14 cellular contexts compared by ENCODE assay signal in genomic region chr17:28193241-28193640, GRCh38.
DNase-seq lines count a peak whose midpoint lies in the region; ATAC-seq and TF ChIP-seq lines count a peak whose summit lies in the region.
"Had no signal": no experiment of that assay in that cellular context is flagged by ENCODE, and none has a peak within 500 bp of the region (broad histone marks: within the 10 kb centered on the region; RNA-seq: fewer than 3 reads in every experiment).

No MANE protein-coding gene starts in this region.

- H3K36me3 ChIP-seq in A673 (ENCODE audit: insufficient read depth, low read length, poor library complexity, severe bottlenecking) = peaks cover 3% of the 10 kb centered on the region
- no peaks in the 10 kb centered on the region for H3K36me3 ChIP-seq in body of pancreas (replicated peaks in 1 of 2; ENCODE audit: insufficient read depth in 1 of 2, low read depth in 2 of 2)
- no peaks in the 10 kb centered on the region for H3K36me3 ChIP-seq in mesendoderm (ENCODE audit: control insufficient read depth, insufficient read depth, low read length)

- no peak overlapping the region for H3K4ac ChIP-seq in mesendoderm (ENCODE audit: low read depth, low read length)

- no peak overlapping the region for H3K56ac ChIP-seq in mesendoderm (ENCODE audit: low read length)

- peak; percentile 21; the same call in 1 of the 2 replicates for TF ChIP-seq CTCF in A673 (conservative IDR thresholded peaks at IDR 0.05; ENCODE audit: low read depth, low read length)
- no peak for TF ChIP-seq CTCF in body of pancreas (IDR thresholded peaks at IDR 0.05)

- WGBS in body of pancreas, 2 donors = 36 to 54% methylated on average over 3 of the region's 3 CpGs
- no CpG with 5 or more reads among the region's 3 CpGs for WGBS in mesendoderm (ENCODE audit: extremely low coverage, insufficient coverage, low lambda C conversion rate)

- no peak overlapping the region for H2BK5ac ChIP-seq in mesendoderm (ENCODE audit: low read length)

- no peak overlapping the region for H4K8ac ChIP-seq in mesendoderm (ENCODE audit: low read depth, low read length)

- H3K18ac ChIP-seq in mesendoderm (ENCODE audit: low read length) = no peak overlapping the region

- TF ChIP-seq POLR2A in body of pancreas (IDR thresholded peaks at IDR 0.05) = no peak

- H4K5ac ChIP-seq in mesendoderm (ENCODE audit: low read length) = no peak overlapping the region

- no peak overlapping the region for H3K27ac ChIP-seq in A673 (ENCODE audit: low read depth, low read length, poor library complexity, severe bottlenecking)
- H3K27ac ChIP-seq in body of pancreas = no peak overlapping the region
- H3K27ac ChIP-seq in mesendoderm (ENCODE audit: low read depth, low read length) = no peak overlapping the region
- H3K27ac ChIP-seq: suprapubic skin had no signal

- H2AK5ac ChIP-seq in mesendoderm (ENCODE audit: low read length) = no peak overlapping the region

- no peak overlapping the region for H3K4me3 ChIP-seq in A673 (ENCODE audit: low read depth, low read length, poor library complexity, severe bottlenecking)
- H3K4me3 ChIP-seq in body of pancreas = no peak overlapping the region
- no peak overlapping the region for H3K4me3 ChIP-seq in mesendoderm (ENCODE audit: low read length)
- H3K4me3 ChIP-seq: suprapubic skin had no signal

- CTCF ChIA-PET in A673 (lab: Charles Lee) = no interaction called here

- ATAC-seq in body of pancreas (no peak), HG02885 (IDR thresholded peaks at IDR 0.05; ENCODE audit: poor library complexity, unreplicated experiment) (no peak), GM21529 (IDR thresholded peaks at IDR 0.05; ENCODE audit: unreplicated experiment) (no peak)
- ATAC-seq: activated CD8-positive, alpha-beta T cell treated with anti-CD3 and anti-CD28 coated beads for 36 hours had no signal

- intact Hi-C loops in A673 (cut with micrococcal nuclease; ENCODE audit: unreplicated experiment) = no loop called here
- intact Hi-C loops in body of pancreas (cut with DNase I) = no loop called here

- H2BK120ac ChIP-seq in mesendoderm (ENCODE audit: low read depth, low read length) = no peak overlapping the region

- no TSS peak for BruUV-seq in A673 (replicated peaks; lab: Mats Ljungman, UMichigan)

- H3K9ac ChIP-seq in mesendoderm (ENCODE audit: low read length) = no peak overlapping the region

- H3K4me1 ChIP-seq in A673 (ENCODE audit: insufficient read depth, low read length, poor library complexity, severe bottlenecking) = no peaks in the 10 kb centered on the region
- H3K4me1 ChIP-seq in body of pancreas = peaks cover 18% of the 10 kb centered on the region
- H3K4me1 ChIP-seq in mesendoderm (ENCODE audit: control insufficient read depth, low read depth, low read length) = no peaks in the 10 kb centered on the region

- H3K9me3 ChIP-seq in A673 (ENCODE audit: low read depth, low read length, poor library complexity, severe bottlenecking) = no peaks in the 10 kb centered on the region
- H3K9me3 ChIP-seq in body of pancreas = no peaks in the 10 kb centered on the region
- H3K9me3 ChIP-seq: suprapubic skin had no signal

- H3K79me1 ChIP-seq in mesendoderm (ENCODE audit: low read length) = no peaks in the 10 kb centered on the region

- H3K23ac ChIP-seq in mesendoderm (ENCODE audit: low read length) = no peak overlapping the region

- POLR2A ChIA-PET in A673 (lab: Charles Lee; ENCODE audit: low non-redundant PET) = no interaction called here

- no peak overlapping the region for H2BK15ac ChIP-seq in mesendoderm (replicated peaks; ENCODE audit: low read depth)

- H3K27me3 ChIP-seq in A673 (replicated peaks; ENCODE audit: insufficient read depth, low read depth, low read length, poor library complexity) (no peaks in the 10 kb centered on the region), body of pancreas (no peaks in the 10 kb centered on the region), mesendoderm (ENCODE audit: insufficient read depth, low read length, poor library complexity) (no peaks in the 10 kb centered on the region)
- H3K27me3 ChIP-seq: suprapubic skin had no signal

- no peaks in the 10 kb centered on the region for H3K79me2 ChIP-seq in mesendoderm (ENCODE audit: control insufficient read depth, insufficient read depth, low read length)

- H3K4me2 ChIP-seq in mesendoderm (ENCODE audit: low read length) = no peak overlapping the region

- no peak for DNase-seq in A673 (ENCODE audit: low spot score)
- DNase-seq in Kasumi-1 (lab: John Stamatoyannopoulos, UW) = peak; percentile 46 to 47
- DNase-seq in body of pancreas = peak in 3 of 4 donors; percentile 21 to 53 (median 25)
- DNase-seq in mesendoderm = peak; percentile 47
- no peak for DNase-seq in dedifferentiated amniotic fluid mesenchymal stem cell (ENCODE audit: extremely low spot score)
- no peak for DNase-seq in activated CD4-positive, alpha-beta T cell treated with anti-CD3 and anti-CD28 coated beads for 48 hours
- DNase-seq: activated CD8-positive, alpha-beta T cell treated with anti-CD3 and anti-CD28 coated beads for 36 hours; activated naive CD8-positive, alpha-beta T cell treated with anti-CD3 and anti-CD28 coated beads for 36 hours; effector CD4-positive, alpha-beta T cell; NCI-H1930; stimulated activated CD4-positive, alpha-beta T cell treated with anti-CD3 and anti-CD28 coated beads, Interleukin-4, amount 100 ng/mL, for 24 hours had no signal

Comparison
In these comparisons a context has a peak if more than half of its experiments do, and no peak if none do; other contexts are left out.
1. DNase-seq: peak in Kasumi-1 (2 of 2), body of pancreas (3 of 4) and mesendoderm (single experiment); none in A673 (single experiment), dedifferentiated amniotic fluid mesenchymal stem cell (single experiment) and activated CD4-positive, alpha-beta T cell treated with anti-CD3 and anti-CD28 coated beads for 48 hours (single experiment).